In the genomic region with DNA sequence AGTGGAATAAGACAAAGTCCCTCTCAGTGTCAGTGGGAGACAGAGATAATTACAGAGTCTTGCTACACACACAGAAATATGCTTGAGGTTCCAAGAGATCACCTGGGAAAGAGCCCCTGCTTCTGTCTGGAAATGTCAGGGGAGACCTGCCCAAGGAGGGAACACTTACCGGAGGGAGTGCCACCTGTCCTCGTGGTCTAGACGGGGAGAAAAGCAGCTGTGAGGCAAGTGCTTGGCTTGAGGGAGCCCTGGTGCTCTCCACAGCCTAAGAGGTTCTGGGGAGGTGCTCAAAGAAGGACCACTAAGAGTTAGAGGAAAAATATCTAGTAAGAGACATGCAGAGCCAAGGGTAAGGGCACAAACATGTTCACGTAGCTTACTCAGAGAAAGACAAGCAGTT, we compare ENCODE assay signal across 16 cellular contexts.
"Had no signal": no experiment of that assay in that cellular context is flagged by ENCODE, and none has a peak within 500 bp of the region (broad histone marks: within the 10 kb centered on the region; RNA-seq: fewer than 3 reads in every experiment).

No MANE protein-coding gene starts in this region.

- H3K36me3 ChIP-seq: colonic mucosa, heart right ventricle, neural progenitor cell, tibial artery, WERI-Rb-1 had no signal

- H3K4me2 ChIP-seq: neural progenitor cell had no signal

- H3K4me3 ChIP-seq: colonic mucosa, heart right ventricle, neural progenitor cell, tibial artery had no signal

- H3K27me3 ChIP-seq: colonic mucosa, heart right ventricle, neural progenitor cell, tibial artery had no signal

- H3K9me3 ChIP-seq: colonic mucosa, heart right ventricle, tibial artery had no signal

- DNase-seq: activated CD4-positive, alpha-beta T cell treated with anti-CD3 and anti-CD28 coated beads for 48 hours; activated CD8-positive, alpha-beta T cell treated with anti-CD3 and anti-CD28 coated beads, Interleukin-2, amount 10 ng/mL, durations not matched to agents 7 days and 5 days; activated naive CD4-positive, alpha-beta T cell treated with anti-CD3 and anti-CD28 coated beads for 36 hours; colonic mucosa; heart right ventricle; retina; small intestine; tibial artery; WERI-Rb-1 had no signal

- H3K27ac ChIP-seq: colonic mucosa, heart right ventricle, neural progenitor cell, tibial artery, WERI-Rb-1 had no signal

- ATAC-seq: activated CD8-positive, alpha-beta T cell treated with anti-CD3 and anti-CD28 coated beads, Interleukin-2, amount 10 ng/mL, durations not matched to agents 7 days and 5 days; activated T-helper 17 cell treated with anti-CD3 and anti-CD28 coated beads, Interleukin-2, amount 50 U/mL, for 72 hours; heart right ventricle; left lobe of liver; stimulated activated effector memory CD8-positive, alpha-beta T cell treated with anti-CD3 and anti-CD28 coated beads, Interleukin-12 subunit alpha, Interleukin-12 subunit beta, amount 100 ng/mL, for 72 hours had no signal

- H2AFZ ChIP-seq: neural progenitor cell had no signal

- FAIRE-seq: endothelial cell of umbilical vein, frontal cortex, islet of Langerhans, small intestine had no signal

- H3K9ac ChIP-seq: neural progenitor cell had no signal

- H3K4me1 ChIP-seq: colonic mucosa had no signal
